Comparison of ENCODE assay signal across 9 cellular contexts in the genomic region with DNA sequence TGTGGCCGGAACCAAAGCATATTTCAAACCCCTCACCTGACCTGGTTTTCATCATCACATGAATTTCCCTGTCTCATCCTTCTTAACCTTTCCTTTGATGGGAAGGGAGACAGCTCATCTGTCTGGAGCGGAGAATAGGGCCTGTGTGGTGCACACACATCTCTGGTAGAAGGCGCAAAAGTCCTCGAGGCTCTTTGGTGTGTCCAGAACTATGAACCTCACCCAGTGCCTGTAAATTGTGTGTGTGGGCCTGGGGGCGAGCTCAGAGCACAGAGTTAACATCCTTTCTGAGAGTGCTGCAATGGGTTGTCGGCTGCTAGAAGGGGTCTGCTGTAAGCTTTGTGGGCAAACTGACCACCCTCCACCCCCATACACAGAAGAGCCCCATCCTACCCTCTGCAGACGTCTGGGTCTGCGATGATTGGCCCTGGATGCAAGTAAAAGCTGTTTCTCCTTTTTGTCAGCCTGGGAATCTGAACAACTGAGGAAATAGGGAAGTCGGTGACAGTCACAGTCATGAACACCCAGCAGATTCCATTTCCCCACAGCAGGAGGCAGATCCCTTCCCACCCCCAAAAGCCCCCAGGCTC. TPM values are rescaled to one million over a fixed set of nuclear protein-coding genes. Genes with fewer than 3 reads are reported as not detected.
A peak's percentile ranks its signal among the peaks of the same experiment; 100 is the strongest.
DNase-seq lines count a peak whose midpoint lies in the region; TF ChIP-seq lines count a peak whose summit lies in the region.
"Had no signal": no experiment of that assay in that cellular context is flagged by ENCODE, and none has a peak within 500 bp of the region (broad histone marks: within the 10 kb centered on the region; RNA-seq: fewer than 3 reads in every experiment).

No MANE protein-coding gene starts in this region.

- H3K36me3 Mint-ChIP-seq in MCF 10A (ENCODE audit: insufficient read depth, unreplicated experiment): no peaks in the 10 kb centered on the region

- H3K27me3 Mint-ChIP-seq in MCF 10A (ENCODE audit: insufficient read depth, unreplicated experiment): no peaks in the 10 kb centered on the region

- H3K27ac ChIP-seq in HL-60 (replicated peaks): peak overlapping the region; percentile 70
- no peak overlapping the region for H3K27ac ChIP-seq in mesenchymal stem cell (ENCODE audit: low read length, poor library complexity, severe bottlenecking)

- H3K9me3 Mint-ChIP-seq in MCF 10A (ENCODE audit: unreplicated experiment): no peaks in the 10 kb centered on the region

- WGBS in mesenchymal stem cell: 62% methylated on average over 9 of the region's 9 CpGs

- H3K27me3 ChIP-seq in HL-60 (ENCODE audit: insufficient read depth, poor library complexity, severe bottlenecking) (no peaks in the 10 kb centered on the region), mesenchymal stem cell (ENCODE audit: control insufficient read depth in 1 of 2, insufficient read depth in 1 of 2, low read length in 2 of 2) (peaks cover 0 to 12% of the 10 kb centered on the region in 2 experiments)

- peaks cover 26% of the 10 kb centered on the region for H3K4me1 ChIP-seq in mesenchymal stem cell (ENCODE audit: control insufficient read depth, insufficient read depth, low read depth, low read length)

- peak overlapping the region; percentile 35 to 70 for H3K4ac ChIP-seq in mesenchymal stem cell (ENCODE audit: low read depth in 1 of 2, low read length in 2 of 2)

- H3K9ac ChIP-seq in mesenchymal stem cell (ENCODE audit: low read length): no peak overlapping the region

- CTCF ChIA-PET in MCF 10A (lab: Yijun Ruan, JAX): interaction anchor here (0.6 to 1.0 kb wide), 3 partner anchors 19 to 539 kb away, joined by 3 to 6 read pairs (median 6); no protein-coding TSS in a partner anchor

- BruUV-seq in MCF 10A (replicated peaks; lab: Mats Ljungman, UMichigan): TSS peak; percentile 36

- H2BK15ac ChIP-seq in mesenchymal stem cell (ENCODE audit: low read depth, poor library complexity, severe bottlenecking): no peak overlapping the region

- H3K4me3 Mint-ChIP-seq in MCF 10A (ENCODE audit: unreplicated experiment): peak overlapping the region; percentile 95

- TF ChIP-seq CTCF in AG09309 (IDR thresholded peaks at IDR 0.05; ENCODE audit: control insufficient read depth, insufficient read depth, low read depth, low read length, missing control alignments): no peak
- no peak for TF ChIP-seq CTCF in HL-60 (IDR thresholded peaks at IDR 0.05; ENCODE audit: insufficient read depth, low read length)
- TF ChIP-seq CTCF in MCF 10A (IDR thresholded peaks at IDR 0.05; ENCODE audit: unreplicated experiment): no peak
- no peak for TF ChIP-seq CTCF in GM13976 (IDR thresholded peaks at IDR 0.05; ENCODE audit: borderline replicate concordance, control extremely low read depth, extremely low read depth, insufficient read depth, missing control alignments)

- POLR2A ChIA-PET in MCF 10A (lab: Yijun Ruan, JAX): interaction anchor here (1.0 to 8.0 kb wide), 3 partner anchors 10 to 495 kb away, joined by 3 to 54 read pairs (median 13); no protein-coding TSS in a partner anchor

- H3K23ac ChIP-seq in mesenchymal stem cell (ENCODE audit: low read length in 2 of 2): no peak overlapping the region

- DNase-seq in AG09309 (ENCODE audit: low read depth): no peak
- DNase-seq in HL-60 (ENCODE audit: low read depth in 1 of 2, low spot score in 1 of 2): no peak
- DNase-seq in MCF 10A (ENCODE audit: unreplicated experiment): no peak
- no peak for DNase-seq in mesenchymal stem cell
- no peak for DNase-seq in GM13976 (ENCODE audit: low spot score)
- DNase-seq in DMS 273 treated with DMSO at 0.1 percent for 48 hours (lab: John Stamatoyannopoulos, UW): no peak
- DNase-seq in cerebellar cortex (ENCODE audit: low spot score): no peak
- DNase-seq in glomerular visceral epithelial cell (ENCODE audit: extremely low spot score): no peak

- no peak overlapping the region for H3K14ac ChIP-seq in mesenchymal stem cell (ENCODE audit: low read length in 2 of 2)

- intact Hi-C loops in MCF 10A (cut with micrococcal nuclease): no loop called here

- in situ Hi-C loops in GM13976 (cut with MboI; ENCODE audit: low sequenced_read_pairs, unreplicated experiment): no loop called here

- no peak overlapping the region for H2BK5ac ChIP-seq in mesenchymal stem cell (ENCODE audit: low read depth, low read length, poor library complexity, severe bottlenecking)

- peak overlapping the region; percentile 19 for H2AK5ac ChIP-seq in mesenchymal stem cell (ENCODE audit: low read length, severe bottlenecking)

- H3K4me3 ChIP-seq in AG09309 (ENCODE audit: control insufficient read depth, low read depth, low read length): peak overlapping the region; percentile 42
- H3K4me3 ChIP-seq in HL-60 (replicated peaks; ENCODE audit: insufficient read depth, low read length): peak overlapping the region; percentile 72
- no peak overlapping the region for H3K4me3 ChIP-seq in mesenchymal stem cell (ENCODE audit: insufficient read depth in 1 of 2, low read depth in 1 of 2, low read length in 2 of 2)

- H3K36me3 ChIP-seq in mesenchymal stem cell (ENCODE audit: control insufficient read depth in 1 of 2, insufficient read depth in 2 of 2, low read depth in 1 of 2, low read length in 2 of 2): no peaks in the 10 kb centered on the region

- peak overlapping the region; percentile 47 for H2AFZ ChIP-seq in mesenchymal stem cell (ENCODE audit: low read depth, low read length)

- H3K79me1 ChIP-seq in mesenchymal stem cell (replicated peaks; ENCODE audit: low read length, poor library complexity, severe bottlenecking): no peaks in the 10 kb centered on the region

- H3K9me3 ChIP-seq in mesenchymal stem cell (ENCODE audit: control insufficient read depth, low read length): no peaks in the 10 kb centered on the region

- H3K4me1 Mint-ChIP-seq in MCF 10A (ENCODE audit: insufficient read depth, unreplicated experiment): peaks cover 60% of the 10 kb centered on the region

- peak overlapping the region in 1 of 2 experiments; percentile 11 for H2BK12ac ChIP-seq in mesenchymal stem cell (ENCODE audit: low read length in 2 of 2)

- H3K27ac Mint-ChIP-seq in MCF 10A (ENCODE audit: low read depth, unreplicated experiment): peak overlapping the region; percentile 95

- H4K91ac ChIP-seq in mesenchymal stem cell (ENCODE audit: low read length): peak overlapping the region; percentile 28

- no peak overlapping the region for H2BK120ac ChIP-seq in mesenchymal stem cell (ENCODE audit: low read depth, low read length)

- H4K8ac ChIP-seq in mesenchymal stem cell (ENCODE audit: low read length): peak overlapping the region; percentile 79

- no peak overlapping the region for H3K4me2 ChIP-seq in mesenchymal stem cell (ENCODE audit: low read length, poor library complexity, severe bottlenecking)

- peak overlapping the region; percentile 76 to 85 for H3K18ac ChIP-seq in mesenchymal stem cell (ENCODE audit: low read depth in 1 of 2, low read length in 2 of 2)

RNA-seq across cellular contexts. Expression of a gene that starts 0.7 kb away (rescaled TPM):
- total RNA-seq in MCF 10A (2022): 24.8 and 27.6 TPM in 2 replicates
- polyA plus RNA-seq in mesenchymal stem cell (2013, experiment 1 of 2): 20.7 TPM
- polyA plus RNA-seq in mesenchymal stem cell (2013, experiment 2 of 2): 20.7 TPM

RNA-seq across cellular contexts. Expression of a gene that starts 34.1 kb away (rescaled TPM):
- total RNA-seq in MCF 10A (2022): 0.56 and 1.1 TPM in 2 replicates
- polyA plus RNA-seq in mesenchymal stem cell (2013, experiment 1 of 2): 2.5 TPM
- polyA plus RNA-seq in mesenchymal stem cell (2013, experiment 2 of 2): 2.2 TPM

RNA-seq across cellular contexts. Expression of a gene that starts 44.1 kb away (rescaled TPM):
- not detected in 2 replicates for total RNA-seq in MCF 10A (2022)
- polyA plus RNA-seq in mesenchymal stem cell (2013, experiment 1 of 2): not detected
- polyA plus RNA-seq in mesenchymal stem cell (2013, experiment 2 of 2): not detected
- total RNA-seq: lung microvascular endothelial cell had no signal

Comparison
In these comparisons a context has a peak if more than half of its experiments do, and no peak if none do; other contexts are left out.
1. H3K4me3 ChIP-seq: peak in AG09309 (single experiment) and HL-60 (single experiment); none in mesenchymal stem cell (0 of 2).